ENCODE assay signal across 9 cellular contexts in genomic region chr2:158024288-158024898, GRCh38.
A peak's percentile ranks its signal among the peaks of the same experiment; 100 is the strongest.
DNase-seq lines count a peak whose midpoint lies in the region; ATAC-seq, FAIRE-seq and TF ChIP-seq lines count a peak whose summit lies in the region.
"Had no signal": no experiment of that assay in that cellular context is flagged by ENCODE, and none has a peak within 500 bp of the region (broad histone marks: within the 10 kb centered on the region; RNA-seq: fewer than 3 reads in every experiment).

No MANE protein-coding gene starts in this region.

- H3K27me3 Mint-ChIP-seq in activated naive CD4-positive, alpha-beta T cell treated with anti-CD3 and anti-CD28 coated beads, Interleukin-2, amount 10 ng/mL, durations not matched to agents 7 days and 5 days = peaks cover 11% of the 10 kb centered on the region

- CTCF ChIA-PET in BJ (lab: Yijun Ruan, JAX) = interaction anchor here (0.6 to 7.0 kb wide), 24 partner anchors 10 to 738 kb away, joined by 3 to 96 read pairs (median 4); no protein-coding TSS in a partner anchor
- CTCF ChIA-PET in activated naive CD4-positive, alpha-beta T cell treated with anti-CD3 and anti-CD28 coated beads, Interleukin-2, amount 10 ng/mL, durations not matched to agents 7 days and 5 days (lab: Charles Lee) = interaction anchor here (0.7 to 6.3 kb wide), 21 partner anchors 9 to 730 kb away, joined by 3 to 54 read pairs (median 4); no protein-coding TSS in a partner anchor

- TF ChIP-seq POLR2A in heart left ventricle (IDR thresholded peaks at IDR 0.05) = no peak

- H3K9me3 ChIP-seq in heart left ventricle (no peaks in the 10 kb centered on the region), small intestine (ENCODE audit: control insufficient read depth, low read depth) (no peaks in the 10 kb centered on the region)
- H3K9me3 ChIP-seq: SJSA1 had no signal

- H3K4me3 ChIP-seq in BJ (ENCODE audit: low read depth, low read length) (no peak overlapping the region), heart left ventricle (no peak overlapping the region), small intestine (ENCODE audit: low read depth in 1 of 2, low read length in 2 of 2) (no peak overlapping the region)
- H3K4me3 ChIP-seq: SJSA1 had no signal

- WGBS in heart left ventricle, 4 donors = 1 to 4% (median 2%) methylated on average over 4 of the region's 4 CpGs
- WGBS in small intestine, 3 donors = 1 to 2% (median 1%) methylated on average over 4 of the region's 4 CpGs

- peaks cover 8% of the 10 kb centered on the region for H3K4me1 Mint-ChIP-seq in activated naive CD4-positive, alpha-beta T cell treated with anti-CD3 and anti-CD28 coated beads, Interleukin-2, amount 10 ng/mL, durations not matched to agents 7 days and 5 days

- no peak overlapping the region for H3K27ac ChIP-seq in heart left ventricle
- no peak overlapping the region for H3K27ac ChIP-seq in small intestine (ENCODE audit: low read depth in 1 of 2, low read length in 1 of 2)
- H3K27ac ChIP-seq: SJSA1 had no signal

- H3K27ac Mint-ChIP-seq in activated naive CD4-positive, alpha-beta T cell treated with anti-CD3 and anti-CD28 coated beads, Interleukin-2, amount 10 ng/mL, durations not matched to agents 7 days and 5 days = peak overlapping the region; percentile 12

- no peaks in the 10 kb centered on the region for H3K9me3 Mint-ChIP-seq in activated naive CD4-positive, alpha-beta T cell treated with anti-CD3 and anti-CD28 coated beads, Interleukin-2, amount 10 ng/mL, durations not matched to agents 7 days and 5 days

- intact Hi-C loops in heart left ventricle (cut with DNase I) = loop anchor here in 5 of 10 donors (2.0 to 10.0 kb wide), 3 partner anchors 720 to 728 kb away; no protein-coding TSS in a partner anchor

- POLR2A ChIA-PET in BJ (lab: Charles Lee) = no interaction called here

- H3K4me1 ChIP-seq in heart left ventricle = no peaks in the 10 kb centered on the region
- H3K4me1 ChIP-seq in small intestine (ENCODE audit: control insufficient read depth in 2 of 2, insufficient read depth in 1 of 2, low read depth in 1 of 2, low read length in 1 of 2) = no peaks in the 10 kb centered on the region
- H3K4me1 ChIP-seq: SJSA1 had no signal

- TF ChIP-seq CTCF in BJ (IDR thresholded peaks at IDR 0.05; ENCODE audit: insufficient read depth, low read depth, low read length) = peak; percentile 80
- TF ChIP-seq CTCF in heart left ventricle (IDR thresholded peaks at IDR 0.05) = peak; percentile 74 to 92 (median 84)

- no peaks in the 10 kb centered on the region for H3K36me3 Mint-ChIP-seq in activated naive CD4-positive, alpha-beta T cell treated with anti-CD3 and anti-CD28 coated beads, Interleukin-2, amount 10 ng/mL, durations not matched to agents 7 days and 5 days

- no peak for FAIRE-seq in small intestine (lab: Jason Lieb, UNC)

- DNase-seq in BJ (ENCODE audit: low read depth) (no peak), RPMI8226 (peak; percentile 63), heart left ventricle (peak in 3 of 5 donors; percentile 19 to 43 (median 39)), small intestine (peak; percentile 62), DMS114 treated with DMSO at 0.1 percent for 48 hours (lab: John Stamatoyannopoulos, UW; ENCODE audit: unreplicated experiment) (no peak)
- DNase-seq in activated naive CD4-positive, alpha-beta T cell treated with anti-CD3 and anti-CD28 coated beads, Interleukin-2, amount 10 ng/mL, durations not matched to agents 7 days and 5 days = peak; percentile 68

- ATAC-seq in GM18867 (IDR thresholded peaks at IDR 0.05; ENCODE audit: unreplicated experiment) = peak; percentile 91
- peak; percentile 67 for ATAC-seq in HG03469 (IDR thresholded peaks at IDR 0.05; ENCODE audit: unreplicated experiment)
- ATAC-seq in heart left ventricle = peak in 2 of 4 donors; percentile 45 to 62

- H3K4me3 Mint-ChIP-seq in activated naive CD4-positive, alpha-beta T cell treated with anti-CD3 and anti-CD28 coated beads, Interleukin-2, amount 10 ng/mL, durations not matched to agents 7 days and 5 days = no peak overlapping the region

- H3K36me3 ChIP-seq in BJ (ENCODE audit: control insufficient read depth, insufficient read depth, low read length) = no peaks in the 10 kb centered on the region
- H3K36me3 ChIP-seq in heart left ventricle = no peaks in the 10 kb centered on the region
- H3K36me3 ChIP-seq in small intestine (ENCODE audit: control insufficient read depth in 2 of 2, insufficient read depth in 2 of 2, low read length in 2 of 2) = no peaks in the 10 kb centered on the region
- H3K36me3 ChIP-seq: SJSA1 had no signal

- H3K27me3 ChIP-seq in BJ (ENCODE audit: control insufficient read depth, insufficient read depth, low read length) (peaks cover 2% of the 10 kb centered on the region), heart left ventricle (no peaks in the 10 kb centered on the region), small intestine (ENCODE audit: control insufficient read depth in 2 of 2, insufficient read depth in 2 of 2, low read length in 2 of 2) (no peaks in the 10 kb centered on the region)
- H3K27me3 ChIP-seq: SJSA1 had no signal

Comparison
In these comparisons a context has a peak if more than half of its experiments do, and no peak if none do; other contexts are left out.
1. DNase-seq: peak in RPMI8226 (single experiment), activated naive CD4-positive, alpha-beta T cell treated with anti-CD3 and anti-CD28 coated beads, Interleukin-2, amount 10 ng/mL, durations not matched to agents 7 days and 5 days (single experiment), heart left ventricle (3 of 5) and small intestine (single experiment); none in BJ (single experiment) and DMS114 treated with DMSO at 0.1 percent for 48 hours (single experiment).